ENCODE assay signal across 7 cellular contexts in genomic region chr1:26035203-26035958, GRCh38. TPM values are rescaled to one million over a fixed set of nuclear protein-coding genes. Genes with fewer than 3 reads are reported as not detected.
A peak's percentile ranks its signal among the peaks of the same experiment; 100 is the strongest.
DNase-seq lines count a peak whose midpoint lies in the region; ATAC-seq, FAIRE-seq and TF ChIP-seq lines count a peak whose summit lies in the region.

No MANE protein-coding gene starts in this region.

- TF ChIP-seq CTCF in body of pancreas (IDR thresholded peaks at IDR 0.05) = peak in 2 of 7 experiments; percentile 13 to 36

- WGBS in body of pancreas, 2 donors = 0 to 1% methylated on average over 24 to 50 of the region's 60 CpGs

- H3K4me3 ChIP-seq in body of pancreas = peak overlapping the region; percentile 19 to 25

- H3K27ac ChIP-seq in body of pancreas = peak overlapping the region; percentile 93 to 99 (median 96)

- DNase-seq in NCI-H2081 (lab: John Stamatoyannopoulos, UW) = peak; percentile 91 to 92
- DNase-seq in body of pancreas = peak; percentile 96 to 99 (median 98)
- DNase-seq in iPS DF 19.7 (ENCODE audit: low read depth, low spot score) = peak; percentile 77
- DNase-seq in sciatic nerve (ENCODE audit: low spot score) = peak; percentile 96

- intact Hi-C loops in body of pancreas (cut with DNase I) = no loop called here
- intact Hi-C loops in sciatic nerve (cut with DNase I) = loop anchor here (5.0 kb wide), 1 partner anchor 117 kb away; no protein-coding TSS in a partner anchor

- TF ChIP-seq POLR2A in body of pancreas (IDR thresholded peaks at IDR 0.05) = peak; percentile 99

- ATAC-seq in GM18499 (IDR thresholded peaks at IDR 0.05; ENCODE audit: insufficient read depth, unreplicated experiment) (peak; percentile 57), HG02981 (IDR thresholded peaks at IDR 0.05; ENCODE audit: unreplicated experiment) (peak; percentile 90), body of pancreas (peak; percentile 69), sciatic nerve (peak; percentile 97)

- H3K4me1 ChIP-seq in body of pancreas = peaks cover 62% of the 10 kb centered on the region

- H3K27me3 ChIP-seq in body of pancreas = no peaks in the 10 kb centered on the region

- FAIRE-seq in TTC549 (lab: Jason Lieb, UNC) = peak; percentile 11

- no peaks in the 10 kb centered on the region for H3K9me3 ChIP-seq in body of pancreas

- H3K36me3 ChIP-seq in body of pancreas (replicated peaks in 1 of 2; ENCODE audit: insufficient read depth in 1 of 2, low read depth in 2 of 2) = no peaks in the 10 kb centered on the region

RNA-seq across cellular contexts. Expression of gene SLC30A2, which starts 10.5 kb away (rescaled TPM):
- total RNA-seq in body of pancreas = 10 to 100 TPM; 44.5 to 64.6 TPM
- not detected for total RNA-seq in sciatic nerve

RNA-seq across cellular contexts. Expression of gene EXTL1, which starts 13.8 kb away (rescaled TPM):
- not detected for total RNA-seq in body of pancreas
- total RNA-seq in sciatic nerve = 39.9 TPM

RNA-seq across cellular contexts. Expression of gene TRIM63, which starts 32.0 kb away (rescaled TPM):
- total RNA-seq in body of pancreas = not detected
- total RNA-seq in sciatic nerve = 0.18 TPM

RNA-seq across cellular contexts. Expression of gene PAFAH2, which starts 37.5 kb away (rescaled TPM):
- 10 to 100 TPM; 14.8 to 46.4 TPM for total RNA-seq in body of pancreas
- total RNA-seq in sciatic nerve = 11.5 TPM

Comparison
In these comparisons a context has a peak if more than half of its experiments do, and no peak if none do; other contexts are left out.
1. Peak in every context shown above with its lines: DNase-seq, ATAC-seq, H3K4me3 ChIP-seq and H3K27ac ChIP-seq.
2. RNA of gene SLC30A2, which starts 10.5 kb away (total RNA-seq): 44.5 to 64.6 TPM in body of pancreas; not detected in sciatic nerve (single experiment); every median in the first group is over 10 times any median in the second.
3. RNA of gene EXTL1, which starts 13.8 kb away (total RNA-seq): 39.9 TPM in sciatic nerve (single experiment); not detected in body of pancreas; every median in the first group is over 10 times any median in the second.